ENCODE assay signal across 9 cellular contexts in the genomic region with DNA sequence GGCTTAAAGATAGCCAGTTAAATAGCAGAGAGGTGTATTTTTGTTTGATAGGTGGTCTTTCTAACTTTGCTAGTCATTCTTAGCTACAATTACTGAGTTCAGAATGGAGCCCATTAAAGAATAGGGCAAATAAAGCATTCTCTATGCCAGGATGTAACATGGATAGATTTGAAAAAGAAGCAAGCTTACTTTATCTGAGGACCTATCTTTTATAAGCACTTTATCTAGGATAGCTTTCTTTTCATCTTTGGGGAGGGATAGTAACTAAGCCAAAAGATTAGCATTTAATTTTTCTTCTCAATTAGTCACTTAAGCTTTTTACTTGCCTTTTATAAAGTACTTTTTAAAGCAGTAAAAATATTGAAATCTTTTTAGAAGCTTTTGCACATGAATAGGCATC.
"Had no signal": no experiment of that assay in that cellular context is flagged by ENCODE, and none has a peak within 500 bp of the region (broad histone marks: within the 10 kb centered on the region; RNA-seq: fewer than 3 reads in every experiment).

No MANE protein-coding gene starts in this region.

- H3K9me3 Mint-ChIP-seq: H9 had no signal

- H3K9ac ChIP-seq: GM23248 had no signal

- H3K4me3 ChIP-seq: GM23248, HAP-1 had no signal

- DNase-seq: GM23248, GOT3, H7, H9, HFFc6 had no signal

- H3K9me3 ChIP-seq: HAP-1 had no signal

- H3K27ac ChIP-seq: GM23248 had no signal

- FAIRE-seq: H1, H54 had no signal

- H3K4me3 Mint-ChIP-seq: H9, HFFc6 had no signal

- ATAC-seq: HCT116 had no signal

- H2AFZ ChIP-seq: GM23248 had no signal

- H3K27ac Mint-ChIP-seq: H9, HFFc6 had no signal

- H3K36me3 ChIP-seq: HAP-1 had no signal
